15 cellular contexts compared by ENCODE assay signal in genomic region chr2:201138401-201138970, GRCh38. TPM values are rescaled to one million over a fixed set of nuclear protein-coding genes. Genes with fewer than 3 reads are reported as not detected.
DNase-seq lines count a peak whose midpoint lies in the region; ATAC-seq and TF ChIP-seq lines count a peak whose summit lies in the region.
"Had no signal": no experiment of that assay in that cellular context is flagged by ENCODE, and none has a peak within 500 bp of the region (broad histone marks: within the 10 kb centered on the region; RNA-seq: fewer than 3 reads in every experiment).

No MANE protein-coding gene starts in this region.

- no peaks in the 10 kb centered on the region for H3K36me3 ChIP-seq in WERI-Rb-1
- H3K36me3 ChIP-seq in lower lobe of right lung, result peaks cover 97% of the 10 kb centered on the region
- peaks cover 42 to 53% of the 10 kb centered on the region in 2 donors for H3K36me3 ChIP-seq in thyroid gland
- H3K36me3 ChIP-seq in OCI-LY7 (ENCODE audit: insufficient read depth, low read length), result peaks cover 59% of the 10 kb centered on the region

- no peaks in the 10 kb centered on the region for H3K9me2 ChIP-seq in OCI-LY7 (ENCODE audit: insufficient read depth, low read length)

- H3K4me1 ChIP-seq in lower lobe of right lung (peaks cover 56% of the 10 kb centered on the region), thyroid gland (peaks cover 32 to 44% of the 10 kb centered on the region in 2 donors), OCI-LY7 (ENCODE audit: insufficient read depth, low read length, poor library complexity, severe bottlenecking) (no peaks in the 10 kb centered on the region)

- TF ChIP-seq POLR2A in thyroid gland (IDR thresholded peaks at IDR 0.05), result no peak

- H3K9me3 ChIP-seq in WERI-Rb-1 (ENCODE audit: severe bottlenecking) (no peaks in the 10 kb centered on the region), lower lobe of right lung (no peaks in the 10 kb centered on the region), thyroid gland (no peaks in the 10 kb centered on the region), OCI-LY7 (ENCODE audit: low read length) (no peaks in the 10 kb centered on the region)

- TF ChIP-seq CTCF in WERI-Rb-1 (IDR thresholded peaks at IDR 0.05; ENCODE audit: low read depth, low read length) (no peak), lower lobe of right lung (IDR thresholded peaks at IDR 0.05) (no peak), thyroid gland (IDR thresholded peaks at IDR 0.05) (no peak), OCI-LY7 (conservative IDR thresholded peaks at IDR 0.05; ENCODE audit: low read length) (no peak)

- DNase-seq in activated naive CD4-positive, alpha-beta T cell treated with anti-CD3 and anti-CD28 coated beads, Interleukin-2, amount 50 U/mL, for 72 hours (ENCODE audit: low spot score in 2 of 2), result no peak
- no peak for DNase-seq in activated naive CD4-positive, alpha-beta T cell treated with Interleukin-2 at 50 U/mL for 16 hours
- DNase-seq in WERI-Rb-1 (no peak), lower lobe of right lung (no peak), thyroid gland (no peak), OCI-LY7 (ENCODE audit: low spot score) (no peak), amygdala (lab: John Stamatoyannopoulos, UW) (no peak), Kasumi-1 (lab: John Stamatoyannopoulos, UW) (no peak)
- DNase-seq: activated naive CD4-positive, alpha-beta T cell; COR-L47; EL; NCI-H1417; stimulated activated CD4-positive, alpha-beta T cell treated with anti-CD3 and anti-CD28 coated beads, Interleukin-15, amount 100 ng/mL, for 24 hours had no signal

- H3K27ac Mint-ChIP-seq in activated naive CD4-positive, alpha-beta T cell treated with anti-CD3 and anti-CD28 coated beads, Interleukin-2, amount 50 U/mL, for 72 hours, result peak overlapping the region; percentile 47 to 84
- H3K27ac Mint-ChIP-seq: memory B cell had no signal

- H3K4me2 ChIP-seq in OCI-LY7 (ENCODE audit: low read length), result no peak overlapping the region

- H3K9me3 Mint-ChIP-seq in activated naive CD4-positive, alpha-beta T cell treated with anti-CD3 and anti-CD28 coated beads, Interleukin-2, amount 50 U/mL, for 72 hours, result no peaks in the 10 kb centered on the region
- H3K9me3 Mint-ChIP-seq: memory B cell had no signal

- H3K27me3 ChIP-seq in WERI-Rb-1 (ENCODE audit: insufficient read depth, low read depth, severe bottlenecking) (no peaks in the 10 kb centered on the region), lower lobe of right lung (ENCODE audit: low read depth) (no peaks in the 10 kb centered on the region), thyroid gland (no peaks in the 10 kb centered on the region)

- POLR2A ChIA-PET in OCI-LY7 (lab: Charles Lee), result interaction anchor here (1.4 kb wide), 1 partner anchor 20 kb away, joined by 4 read pairs; no protein-coding TSS in a partner anchor

- CTCF ChIA-PET in OCI-LY7 (lab: Charles Lee; ENCODE audit: unreplicated experiment), result no interaction called here

- H3K4me3 ChIP-seq in WERI-Rb-1 (ENCODE audit: low read depth, low read length), result no peak overlapping the region
- no peak overlapping the region for H3K4me3 ChIP-seq in lower lobe of right lung
- H3K4me3 ChIP-seq in thyroid gland (replicated peaks in 1 of 3), result no peak overlapping the region
- no peak overlapping the region for H3K4me3 ChIP-seq in OCI-LY7 (ENCODE audit: low read depth, low read length, poor library complexity, severe bottlenecking)

- H4K20me1 ChIP-seq in OCI-LY7 (ENCODE audit: insufficient read depth, low read length), result no peaks in the 10 kb centered on the region

- intact Hi-C loops in lower lobe of right lung (cut with DNase I) (no loop called here), thyroid gland (cut with DNase I) (no loop called here), OCI-LY7 (cut with micrococcal nuclease; ENCODE audit: unreplicated experiment) (no loop called here)

- H3K79me2 ChIP-seq in OCI-LY7 (ENCODE audit: insufficient read depth, low read depth, low read length), result no peaks in the 10 kb centered on the region

- H2AFZ ChIP-seq in OCI-LY7 (ENCODE audit: low read length), result no peak overlapping the region

- WGBS in thyroid gland, 2 donors, result 87 to 92% methylated on average over 7 to 15 of the region's 15 CpGs

- peaks cover 42 to 51% of the 10 kb centered on the region in 2 donors for H3K36me3 Mint-ChIP-seq in activated naive CD4-positive, alpha-beta T cell treated with anti-CD3 and anti-CD28 coated beads, Interleukin-2, amount 50 U/mL, for 72 hours

- no peak for ATAC-seq in activated naive CD4-positive, alpha-beta T cell treated with anti-CD3 and anti-CD28 coated beads, Interleukin-2, amount 50 U/mL, for 72 hours
- peak; percentile 22 to 30 for ATAC-seq in lower lobe of right lung
- ATAC-seq: HCT116 had no signal

- no TSS peak for BruUV-seq in OCI-LY7 (replicated peaks; lab: Mats Ljungman, UMichigan)

- H3K27ac ChIP-seq in WERI-Rb-1 (peak overlapping the region; percentile 81), lower lobe of right lung (peak overlapping the region; percentile 48), thyroid gland (peak overlapping the region; percentile 62 to 100 (median 81)), OCI-LY7 (ENCODE audit: low read depth, low read length, poor library complexity, severe bottlenecking) (no peak overlapping the region)

RNA-seq across cellular contexts. Expression of gene CFLAR, which starts 22.5 kb away (rescaled TPM):
- total RNA-seq in activated naive CD4-positive, alpha-beta T cell treated with anti-CD3 and anti-CD28 coated beads, Interleukin-2, amount 50 U/mL, for 72 hours, result 100 to 1,000 TPM; 275 to 321 TPM
- 345 TPM for total RNA-seq in lower lobe of right lung
- total RNA-seq in thyroid gland, result 100 to 1,000 TPM; 157 to 492 (median 249) TPM
- 42.8 and 55.8 TPM in 2 replicates for total RNA-seq in OCI-LY7 (2014; rRNA removed; shearing (Covaris generic))
- 82.5 and 91.9 TPM in 2 replicates for total RNA-seq in OCI-LY7 (2022)

RNA-seq across cellular contexts. Expression of gene CASP10, which starts 44.5 kb away (rescaled TPM):
- total RNA-seq in activated naive CD4-positive, alpha-beta T cell treated with anti-CD3 and anti-CD28 coated beads, Interleukin-2, amount 50 U/mL, for 72 hours, result 10 to 100 TPM; 23.5 to 25.1 TPM
- total RNA-seq in lower lobe of right lung (26.7 TPM), thyroid gland (10 to 100 TPM; 12.4 to 23.0 (median 20.0) TPM), OCI-LY7 (2022) (0.42 and 0.51 TPM in 2 replicates)
- 0.46 and 1.2 TPM in 2 replicates for total RNA-seq in OCI-LY7 (2014; rRNA removed; shearing (Covaris generic))

Comparison
In these comparisons a context has a peak if more than half of its experiments do, and no peak if none do; other contexts are left out.
1. ATAC-seq: peak in lower lobe of right lung (2 of 2); none in activated naive CD4-positive, alpha-beta T cell treated with anti-CD3 and anti-CD28 coated beads, Interleukin-2, amount 50 U/mL, for 72 hours (0 of 2).
2. RNA of gene CASP10, which starts 44.5 kb away (total RNA-seq): 26.7 TPM in lower lobe of right lung (single experiment), 23.5 to 25.1 TPM in activated naive CD4-positive, alpha-beta T cell treated with anti-CD3 and anti-CD28 coated beads, Interleukin-2, amount 50 U/mL, for 72 hours and 12.4 to 23.0 TPM in thyroid gland; 0.42 to 1.2 TPM in OCI-LY7; every median in the first group is over 4 times any median in the second.